In genomic region chr1:983736-984475, GRCh38 we compare ENCODE assay signal across 6 cellular contexts. TPM values are rescaled to one million over a fixed set of nuclear protein-coding genes. Genes with fewer than 3 reads are reported as not detected.
DNase-seq lines count a peak whose midpoint lies in the region; ATAC-seq and TF ChIP-seq lines count a peak whose summit lies in the region.

No MANE protein-coding gene starts in this region.

- TF ChIP-seq POLR2A in upper lobe of left lung (IDR thresholded peaks at IDR 0.05) = no peak

- ATAC-seq in activated T-cell treated with anti-CD3 and anti-CD28 coated beads, Interleukin-2, amount 50 U/mL, for 72 hours (replicated peaks in 1 of 2) = peak; percentile 83 to 87
- ATAC-seq in upper lobe of left lung (ENCODE audit: low FRiP score in 2 of 2) = peak; percentile 73 to 87
- no peak for ATAC-seq in HG02970 (IDR thresholded peaks at IDR 0.05; ENCODE audit: low FRiP score, unreplicated experiment)

- 27 to 37% methylated on average over 21 to 32 of the region's 32 CpGs for WGBS in upper lobe of left lung, 2 donors

- H3K27ac ChIP-seq in upper lobe of left lung = no peak overlapping the region

- peak; percentile 97 for TF ChIP-seq CTCF in kidney epithelial cell (IDR thresholded peaks at IDR 0.05; ENCODE audit: insufficient read depth, low read length, poor library complexity, severe bottlenecking)
- peak; percentile 59 to 98 (median 74) for TF ChIP-seq CTCF in upper lobe of left lung (IDR thresholded peaks at IDR 0.05)

- no peak overlapping the region for H3K27ac Mint-ChIP-seq in activated T-cell treated with anti-CD3 and anti-CD28 coated beads, Interleukin-2, amount 50 U/mL, for 72 hours

- TF ChIP-seq EP300 in upper lobe of left lung (IDR thresholded peaks at IDR 0.05) = no peak

- H3K9me3 ChIP-seq in upper lobe of left lung = no peaks in the 10 kb centered on the region

- H3K4me1 Mint-ChIP-seq in activated T-cell treated with anti-CD3 and anti-CD28 coated beads, Interleukin-2, amount 50 U/mL, for 72 hours (ENCODE audit: low read depth) = peaks cover under 1% of the 10 kb centered on the region

- no peak overlapping the region for H3K4me3 Mint-ChIP-seq in activated T-cell treated with anti-CD3 and anti-CD28 coated beads, Interleukin-2, amount 50 U/mL, for 72 hours

- H3K9me3 Mint-ChIP-seq in activated T-cell treated with anti-CD3 and anti-CD28 coated beads, Interleukin-2, amount 50 U/mL, for 72 hours = no peaks in the 10 kb centered on the region

- H3K36me3 ChIP-seq in kidney epithelial cell (ENCODE audit: control insufficient read depth, insufficient read depth, low read length) (no peaks in the 10 kb centered on the region), upper lobe of left lung (no peaks in the 10 kb centered on the region)

- DNase-seq in NCI-H1694 treated with DMSO at 0.1 percent for 48 hours (lab: John Stamatoyannopoulos, UW) (peak; percentile 20), NCI-H1694 (lab: John Stamatoyannopoulos, UW) (no peak), kidney epithelial cell (ENCODE audit: low read depth) (no peak), upper lobe of left lung (peak; percentile 49 to 90)
- peak; percentile 70 to 74 for DNase-seq in activated T-cell treated with anti-CD3 and anti-CD28 coated beads, Interleukin-2, amount 50 U/mL, for 72 hours

- H3K4me3 ChIP-seq in kidney epithelial cell (ENCODE audit: low read depth, low read length) (no peak overlapping the region), upper lobe of left lung (peak overlapping the region in 1 of 4 donors; percentile 0)

- no peaks in the 10 kb centered on the region for H3K36me3 Mint-ChIP-seq in activated T-cell treated with anti-CD3 and anti-CD28 coated beads, Interleukin-2, amount 50 U/mL, for 72 hours (ENCODE audit: insufficient read depth in 2 of 2)

- peaks cover 2 to 6% (median 4%) of the 10 kb centered on the region in 4 donors for H3K4me1 ChIP-seq in upper lobe of left lung

- H3K27me3 ChIP-seq in kidney epithelial cell (ENCODE audit: control insufficient read depth, insufficient read depth, low read length) (peaks cover 44% of the 10 kb centered on the region), upper lobe of left lung (peaks cover 0 to 5% (median 0%) of the 10 kb centered on the region in 4 donors)

- H3K27me3 Mint-ChIP-seq in activated T-cell treated with anti-CD3 and anti-CD28 coated beads, Interleukin-2, amount 50 U/mL, for 72 hours (ENCODE audit: low read depth) = peaks cover 16% of the 10 kb centered on the region

RNA-seq across cellular contexts. Expression of gene PERM1, which starts 2.0 kb away (rescaled TPM):
- total RNA-seq in activated T-cell treated with anti-CD3 and anti-CD28 coated beads, Interleukin-2, amount 50 U/mL, for 72 hours = not detected
- 0.34 TPM in 1 of 2 replicates, not detected in the other for total RNA-seq in kidney epithelial cell
- 1 to 10 TPM in 1 of 6 donors, under 1 TPM in 3, not detected in 2; 0.15 to 1.0 (median 0.36) TPM for total RNA-seq in upper lobe of left lung

RNA-seq across cellular contexts. Expression of gene HES4, which starts 16.0 kb away (rescaled TPM):
- 1 to 10 TPM; 7.8 to 9.9 TPM for total RNA-seq in activated T-cell treated with anti-CD3 and anti-CD28 coated beads, Interleukin-2, amount 50 U/mL, for 72 hours
- total RNA-seq in kidney epithelial cell (160 and 184 TPM in 2 replicates), upper lobe of left lung (10 to 100 TPM; 26.5 to 55.0 (median 35.0) TPM)

RNA-seq across cellular contexts. Expression of gene PLEKHN1, which starts 17.6 kb away (rescaled TPM):
- total RNA-seq in activated T-cell treated with anti-CD3 and anti-CD28 coated beads, Interleukin-2, amount 50 U/mL, for 72 hours = 1 to 10 TPM; 1.9 to 2.3 TPM
- total RNA-seq in kidney epithelial cell (13.2 and 13.3 TPM in 2 replicates), upper lobe of left lung (10 to 100 TPM in 1 of 6 donors, 1 to 10 TPM in 5; 1.1 to 11.5 (median 1.6) TPM)

RNA-seq across cellular contexts. Expression of gene KLHL17, which starts 23.5 kb away (rescaled TPM):
- total RNA-seq in activated T-cell treated with anti-CD3 and anti-CD28 coated beads, Interleukin-2, amount 50 U/mL, for 72 hours = 10 to 100 TPM; 12.7 to 22.8 TPM
- total RNA-seq in kidney epithelial cell = 16.9 and 21.4 TPM in 2 replicates
- 10 to 100 TPM in 4 of 6 donors, 1 to 10 TPM in 2; 4.7 to 45.1 (median 16.5) TPM for total RNA-seq in upper lobe of left lung

RNA-seq across cellular contexts. Expression of gene NOC2L, which starts 24.9 kb away (rescaled TPM):
- total RNA-seq in activated T-cell treated with anti-CD3 and anti-CD28 coated beads, Interleukin-2, amount 50 U/mL, for 72 hours = 10 to 100 TPM; 72.7 to 90.0 TPM
- total RNA-seq in kidney epithelial cell = 95.6 and 98.8 TPM in 2 replicates
- 10 to 100 TPM; 28.7 to 66.0 (median 51.0) TPM for total RNA-seq in upper lobe of left lung

Comparison
In these comparisons a context has a peak if more than half of its experiments do, and no peak if none do; other contexts are left out.
1. DNase-seq: peak in NCI-H1694 treated with DMSO at 0.1 percent for 48 hours (single experiment), activated T-cell treated with anti-CD3 and anti-CD28 coated beads, Interleukin-2, amount 50 U/mL, for 72 hours (2 of 2) and upper lobe of left lung (2 of 2); none in NCI-H1694 (single experiment) and kidney epithelial cell (single experiment).